8 cellular contexts compared by ENCODE assay signal in the genomic region with DNA sequence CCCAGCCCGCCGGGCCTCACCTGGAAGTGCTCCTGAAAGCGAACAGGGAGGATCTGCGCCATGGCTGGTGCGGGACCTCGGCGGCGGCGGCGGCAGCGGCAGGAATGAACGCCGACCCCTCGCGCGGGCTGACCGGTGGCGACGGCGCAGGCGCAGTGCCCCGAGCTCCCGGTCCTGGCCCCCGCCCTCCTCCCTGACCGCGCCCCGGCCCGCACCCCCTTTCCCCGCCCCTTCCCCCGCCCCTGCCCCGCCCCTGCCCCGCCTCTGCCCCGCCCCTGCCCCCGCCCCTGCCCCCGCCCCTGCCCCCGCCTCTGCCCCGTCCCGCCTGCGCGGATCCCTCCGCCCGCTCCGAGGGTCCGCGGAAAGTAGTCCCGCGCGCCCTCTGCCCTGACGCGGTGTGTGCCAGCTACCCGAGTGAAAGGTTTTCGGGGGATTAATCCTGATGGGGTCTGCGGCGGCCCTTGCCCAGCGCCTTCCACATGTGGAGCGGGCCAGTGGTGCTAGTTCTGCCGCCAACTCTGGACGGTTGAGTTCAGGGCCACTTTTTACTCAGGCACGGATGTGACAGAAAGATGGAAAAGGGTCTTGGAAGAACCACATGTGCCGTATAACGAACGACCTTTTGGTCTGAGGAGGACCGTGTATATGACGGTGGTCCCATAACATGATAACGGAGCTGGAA. TPM values are rescaled to one million over a fixed set of nuclear protein-coding genes. Genes with fewer than 3 reads are reported as not detected.
DNase-seq lines count a peak whose midpoint lies in the region; ATAC-seq and TF ChIP-seq lines count a peak whose summit lies in the region.

TSS of gene CLTCL1 (minus strand) at position 140 of the 682 bp plus-strand sequence. CDS start at position 62, 78 bp downstream.

- ATAC-seq in T-helper 17 cell, result peak; percentile 79

- peaks cover 7% of the 10 kb centered on the region for H3K36me3 Mint-ChIP-seq in T-helper 17 cell (ENCODE audit: low read depth)

- peak within 1 kb of the TSS; percentile 92 for H3K4me3 Mint-ChIP-seq in T-helper 17 cell

- H3K4me1 ChIP-seq in Karpas-422 (ENCODE audit: low read length), result peaks cover 26% of the 10 kb centered on the region
- no peaks in the 10 kb centered on the region for H3K4me1 ChIP-seq in rectal smooth muscle tissue (ENCODE audit: control insufficient read depth, insufficient read depth, low read length)
- peaks cover 27% of the 10 kb centered on the region for H3K4me1 ChIP-seq in vagina

- intact Hi-C loops in vagina (cut with DNase I), result no loop called here

- H3K79me2 ChIP-seq in Karpas-422 (ENCODE audit: low read length), result no peaks in the 10 kb centered on the region

- peak within 1 kb of the TSS; percentile 85 for H3K4me2 ChIP-seq in Karpas-422 (ENCODE audit: low read depth, low read length, poor library complexity, severe bottlenecking)

- TF ChIP-seq CTCF in astrocyte of the cerebellum (IDR thresholded peaks at IDR 0.05; ENCODE audit: low read depth, low read length, missing control alignments), result no peak
- TF ChIP-seq CTCF in vagina (IDR thresholded peaks at IDR 0.05), result no peak

- H3K27me3 ChIP-seq in Karpas-422 (ENCODE audit: low read length) (peaks cover 3% of the 10 kb centered on the region; the same call in 1 of the 2 replicates), rectal smooth muscle tissue (ENCODE audit: control insufficient read depth, insufficient read depth, low read length) (no peaks in the 10 kb centered on the region), vagina (no peaks in the 10 kb centered on the region)

- H3K27ac ChIP-seq in Karpas-422 (ENCODE audit: low read length), result no peak within 1 kb of the TSS
- peak within 1 kb of the TSS; percentile 45 for H3K27ac ChIP-seq in rectal smooth muscle tissue (ENCODE audit: low read depth, low read length)
- H3K27ac ChIP-seq in vagina, result peak within 1 kb of the TSS; percentile 79

- peak within 1 kb of the TSS; percentile 77 for H3K4me3 ChIP-seq in Karpas-422 (ENCODE audit: low read length)
- H3K4me3 ChIP-seq in astrocyte of the cerebellum (ENCODE audit: low read depth, low read length), result peak within 1 kb of the TSS; percentile 62
- peak within 1 kb of the TSS; percentile 75 for H3K4me3 ChIP-seq in rectal smooth muscle tissue (ENCODE audit: low read length)
- H3K4me3 ChIP-seq in vagina, result peak within 1 kb of the TSS; percentile 90 to 99

- H3K9me2 ChIP-seq in Karpas-422 (replicated peaks; ENCODE audit: insufficient read depth, low read length), result no peaks in the 10 kb centered on the region

- TF ChIP-seq POLR2A in vagina (IDR thresholded peaks at IDR 0.05), result peak in 1 of 2 donors; percentile 13

- DNase-seq in AML-193 (lab: John Stamatoyannopoulos, UW) (peak; percentile 22 to 43), GM19238 (ENCODE audit: insufficient read length, low spot score) (peak; percentile 92), Karpas-422 (peak; percentile 83), T-helper 17 cell (peak; percentile 46 to 72 (median 66)), astrocyte of the cerebellum (ENCODE audit: low read depth) (peak; percentile 18), hepatic stellate cell (ENCODE audit: low spot score) (peak; percentile 92), vagina (ENCODE audit: extremely low spot score in 2 of 2) (peak in 1 of 2 donors; percentile 87)

- H2AFZ ChIP-seq in Karpas-422 (ENCODE audit: low read length), result peak within 1 kb of the TSS; percentile 96

- H3K9me3 ChIP-seq in Karpas-422 (ENCODE audit: low read length), result no peaks in the 10 kb centered on the region
- H3K9me3 ChIP-seq in T-helper 17 cell (ENCODE audit: control insufficient read depth, low read length, poor library complexity, severe bottlenecking), result no peaks in the 10 kb centered on the region
- H3K9me3 ChIP-seq in vagina, result no peaks in the 10 kb centered on the region

- no peak within 1 kb of the TSS for H3K27ac Mint-ChIP-seq in T-helper 17 cell

- in situ Hi-C loops in astrocyte of the cerebellum (cut with HindIII; ENCODE audit: low sequenced_read_pairs), result no loop called here

- H3K4me1 Mint-ChIP-seq in T-helper 17 cell, result peaks cover 16% of the 10 kb centered on the region

- H3K36me3 ChIP-seq in Karpas-422 (ENCODE audit: insufficient read depth, low read length) (no peaks in the 10 kb centered on the region), rectal smooth muscle tissue (ENCODE audit: control insufficient read depth, insufficient read depth, low read length) (no peaks in the 10 kb centered on the region), vagina (no peaks in the 10 kb centered on the region)

- H3K27me3 Mint-ChIP-seq in T-helper 17 cell, result peaks cover 35% of the 10 kb centered on the region

- no peaks in the 10 kb centered on the region for H4K20me1 ChIP-seq in Karpas-422 (ENCODE audit: insufficient read depth, low read depth, low read length)

- H3K9ac ChIP-seq in Karpas-422 (ENCODE audit: low read length) (peak within 1 kb of the TSS; percentile 77), rectal smooth muscle tissue (ENCODE audit: low read length) (peak within 1 kb of the TSS; percentile 29)

RNA-seq across cellular contexts. Expression of gene CLTCL1, which starts in this region (rescaled TPM):
- 5.0 and 12.9 TPM in 2 replicates for total RNA-seq in Karpas-422 (2014; rRNA removed; shearing (Covaris generic); ENCODE audit: low replicate concordance)
- total RNA-seq in T-helper 17 cell (1 to 10 TPM in 1 of 2 donors, under 1 TPM in 1; 0.16 to 1.0 TPM), vagina (5.4 TPM)
